ENCODE assay signal across 20 cellular contexts in genomic region chr5:10630126-10630525, GRCh38.
DNase-seq lines count a peak whose midpoint lies in the region; ATAC-seq, FAIRE-seq and TF ChIP-seq lines count a peak whose summit lies in the region.
"Had no signal": no experiment of that assay in that cellular context is flagged by ENCODE, and none has a peak within 500 bp of the region (broad histone marks: within the 10 kb centered on the region; RNA-seq: fewer than 3 reads in every experiment).

No MANE protein-coding gene starts in this region.

- H3K9me1 ChIP-seq in keratinocyte (ENCODE audit: control insufficient read depth, extremely low read depth, insufficient read depth, low read length): no peaks in the 10 kb centered on the region

- TF ChIP-seq CTCF in natural killer cell (IDR thresholded peaks at IDR 0.05) (no peak), keratinocyte (optimal IDR thresholded peaks at IDR 0.05 in 1 of 3, IDR thresholded peaks at IDR 0.05 in 1 of 3, conservative IDR thresholded peaks at IDR 0.05 in 1 of 3; ENCODE audit: extremely low read depth in 1 of 3, insufficient read depth in 2 of 3, low read length in 3 of 3) (no peak), mucosa of descending colon (IDR thresholded peaks at IDR 0.05) (no peak)

- H3K9me3 ChIP-seq in keratinocyte (ENCODE audit: control insufficient read depth, low read depth, low read length): peaks cover 7% of the 10 kb centered on the region
- no peaks in the 10 kb centered on the region for H3K9me3 ChIP-seq in mucosa of descending colon
- H3K9me3 ChIP-seq: A549, Caco-2 had no signal

- no peaks in the 10 kb centered on the region for H3K79me2 ChIP-seq in keratinocyte (ENCODE audit: control insufficient read depth, insufficient read depth, low read length)

- peaks cover 0 to 11% of the 10 kb centered on the region in 2 donors for H3K27me3 Mint-ChIP-seq in natural killer cell treated with Interleukin-12 subunit alpha and Interleukin-12 subunit beta and Interleukin-15 and Interleukin-18, amount 100 ng/mL, for 72 hours
- peaks cover 0 to 6% of the 10 kb centered on the region in 2 donors for H3K27me3 Mint-ChIP-seq in natural killer cell (ENCODE audit: low read depth in 2 of 2)
- peaks cover 20% of the 10 kb centered on the region for H3K27me3 Mint-ChIP-seq in activated T-helper 17 cell treated with anti-CD3 and anti-CD28 coated beads, Interleukin-2, amount 50 U/mL, for 72 hours

- no peak overlapping the region for H3K9ac ChIP-seq in keratinocyte (ENCODE audit: control insufficient read depth, extremely low read depth, insufficient read depth, low read length)

- H3K4me3 ChIP-seq in keratinocyte (ENCODE audit: control insufficient read depth in 2 of 3, extremely low read depth in 1 of 3, insufficient read depth in 2 of 3, low read depth in 1 of 3, low read length in 3 of 3) (no peak overlapping the region), mucosa of descending colon (no peak overlapping the region)
- H3K4me3 ChIP-seq: A549, K562 had no signal

- no peaks in the 10 kb centered on the region for H3K27me3 ChIP-seq in keratinocyte (ENCODE audit: control insufficient read depth, extremely low read depth, insufficient read depth, low read length)

- H3K36me3 Mint-ChIP-seq in natural killer cell treated with Interleukin-12 subunit alpha and Interleukin-12 subunit beta and Interleukin-15 and Interleukin-18, amount 100 ng/mL, for 72 hours: peaks cover 7% of the 10 kb centered on the region
- H3K36me3 Mint-ChIP-seq in natural killer cell: no peaks in the 10 kb centered on the region
- H3K36me3 Mint-ChIP-seq in activated T-helper 17 cell treated with anti-CD3 and anti-CD28 coated beads, Interleukin-2, amount 50 U/mL, for 72 hours (ENCODE audit: low read depth): no peaks in the 10 kb centered on the region

- H3K4me1 ChIP-seq in keratinocyte (ENCODE audit: control insufficient read depth, extremely low read depth, insufficient read depth, low read length) (peaks cover 12% of the 10 kb centered on the region), mucosa of descending colon (ENCODE audit: low read depth) (peaks cover 6% of the 10 kb centered on the region)
- H3K4me1 ChIP-seq: Caco-2 had no signal

- H3K4me2 ChIP-seq in keratinocyte (ENCODE audit: control insufficient read depth, extremely low read depth, insufficient read depth, low read depth, low read length): peak overlapping the region; percentile 19
- H3K4me2 ChIP-seq: A549 had no signal

- ATAC-seq in natural killer cell treated with Interleukin-12 subunit alpha and Interleukin-12 subunit beta and Interleukin-15 and Interleukin-18, amount 100 ng/mL, for 72 hours: no peak
- ATAC-seq in natural killer cell: no peak
- ATAC-seq in activated T-helper 17 cell treated with anti-CD3 and anti-CD28 coated beads, Interleukin-2, amount 50 U/mL, for 72 hours (replicated peaks): no peak
- ATAC-seq in mucosa of descending colon: no peak
- ATAC-seq: A549, K562, Right ventricle myocardium inferior had no signal

- H3K36me3 ChIP-seq in keratinocyte (ENCODE audit: control insufficient read depth in 2 of 2, extremely low read depth in 1 of 2, insufficient read depth in 2 of 2, low read length in 2 of 2) (no peaks in the 10 kb centered on the region), mucosa of descending colon (ENCODE audit: low read depth) (no peaks in the 10 kb centered on the region)

- H3K9me3 Mint-ChIP-seq in natural killer cell treated with Interleukin-12 subunit alpha and Interleukin-12 subunit beta and Interleukin-15 and Interleukin-18, amount 100 ng/mL, for 72 hours: peaks cover 4% of the 10 kb centered on the region
- no peaks in the 10 kb centered on the region for H3K9me3 Mint-ChIP-seq in natural killer cell
- H3K9me3 Mint-ChIP-seq in activated T-helper 17 cell treated with anti-CD3 and anti-CD28 coated beads, Interleukin-2, amount 50 U/mL, for 72 hours: no peaks in the 10 kb centered on the region
- H3K9me3 Mint-ChIP-seq: H9 had no signal

- no peak overlapping the region for H2AFZ ChIP-seq in keratinocyte (ENCODE audit: control insufficient read depth, low read length)

- intact Hi-C loops in natural killer cell (cut with micrococcal nuclease): no loop called here
- intact Hi-C loops in mucosa of descending colon (cut with DNase I, micrococcal nuclease): no loop called here

- dilution Hi-C loops in keratinocyte (cut with MboI; ENCODE audit: extremely low pct_ligation_motif_present, low sequenced_read_pairs): no loop called here

- H3K27ac ChIP-seq in keratinocyte (ENCODE audit: control insufficient read depth, insufficient read depth, low read length): no peak overlapping the region
- H3K27ac ChIP-seq: A549 had no signal

- peak; percentile 81 for FAIRE-seq in keratinocyte (lab: Jason Lieb, UNC)
- FAIRE-seq: A549, K562 had no signal

- H3K4me1 Mint-ChIP-seq in natural killer cell treated with Interleukin-12 subunit alpha and Interleukin-12 subunit beta and Interleukin-15 and Interleukin-18, amount 100 ng/mL, for 72 hours (ENCODE audit: low read depth in 2 of 2): peaks cover 70 to 78% of the 10 kb centered on the region in 2 donors
- peaks cover 32 to 49% of the 10 kb centered on the region in 2 donors for H3K4me1 Mint-ChIP-seq in natural killer cell
- peaks cover 40% of the 10 kb centered on the region for H3K4me1 Mint-ChIP-seq in activated T-helper 17 cell treated with anti-CD3 and anti-CD28 coated beads, Interleukin-2, amount 50 U/mL, for 72 hours

- H3K4me3 Mint-ChIP-seq in natural killer cell treated with Interleukin-12 subunit alpha and Interleukin-12 subunit beta and Interleukin-15 and Interleukin-18, amount 100 ng/mL, for 72 hours: peak overlapping the region; percentile 86
- H3K4me3 Mint-ChIP-seq in natural killer cell: no peak overlapping the region
- peak overlapping the region; percentile 74 for H3K4me3 Mint-ChIP-seq in activated T-helper 17 cell treated with anti-CD3 and anti-CD28 coated beads, Interleukin-2, amount 50 U/mL, for 72 hours
- H3K4me3 Mint-ChIP-seq: H9 had no signal

- no peaks in the 10 kb centered on the region for H4K20me1 ChIP-seq in keratinocyte (ENCODE audit: control insufficient read depth, extremely low read depth, insufficient read depth, low read length)

- peak; percentile 40 for DNase-seq in natural killer cell treated with Interleukin-12 subunit alpha and Interleukin-12 subunit beta and Interleukin-15 and Interleukin-18, amount 100 ng/mL, for 72 hours (ENCODE audit: low spot score)
- DNase-seq in natural killer cell (no peak), keratinocyte (ENCODE audit: low read depth, low spot score) (peak; percentile 76), NCI-H1417 treated with DMSO at 0.1 percent for 48 hours (lab: John Stamatoyannopoulos, UW) (no peak), A172 (ENCODE audit: low spot score) (no peak), mucosa of descending colon (no peak), Ammon's horn (ENCODE audit: low spot score) (no peak)
- DNase-seq: Caco-2, DMS153, H9, MV-4-11, NCI-H1436, NCI-H2029 treated with DMSO at 0.1 percent for 48 hours, NCI-H2171 treated with DMSO at 0.1 percent for 48 hours, NCI-H510A, NCI-H82 had no signal

- peak overlapping the region; percentile 84 to 96 for H3K27ac Mint-ChIP-seq in natural killer cell treated with Interleukin-12 subunit alpha and Interleukin-12 subunit beta and Interleukin-15 and Interleukin-18, amount 100 ng/mL, for 72 hours
- no peak overlapping the region for H3K27ac Mint-ChIP-seq in natural killer cell
- H3K27ac Mint-ChIP-seq in activated T-helper 17 cell treated with anti-CD3 and anti-CD28 coated beads, Interleukin-2, amount 50 U/mL, for 72 hours: no peak overlapping the region
- H3K27ac Mint-ChIP-seq: H9 had no signal

Comparison
In these comparisons a context has a peak if more than half of its experiments do, and no peak if none do; other contexts are left out.
1. DNase-seq: peak in natural killer cell treated with Interleukin-12 subunit alpha and Interleukin-12 subunit beta and Interleukin-15 and Interleukin-18, amount 100 ng/mL, for 72 hours (single experiment) and keratinocyte (single experiment); none in natural killer cell (single experiment), NCI-H1417 treated with DMSO at 0.1 percent for 48 hours (single experiment), A172 (single experiment), mucosa of descending colon (0 of 3) and Ammon's horn (single experiment).
2. H3K27ac Mint-ChIP-seq: peak in natural killer cell treated with Interleukin-12 subunit alpha and Interleukin-12 subunit beta and Interleukin-15 and Interleukin-18, amount 100 ng/mL, for 72 hours (2 of 2); none in natural killer cell (0 of 2) and activated T-helper 17 cell treated with anti-CD3 and anti-CD28 coated beads, Interleukin-2, amount 50 U/mL, for 72 hours (single experiment).